9 cellular contexts compared by ENCODE assay signal in genomic region chr3:47017504-47018268, GRCh38. TPM values are rescaled to one million over a fixed set of nuclear protein-coding genes. Genes with fewer than 3 reads are reported as not detected.
DNase-seq lines count a peak whose midpoint lies in the region; ATAC-seq and TF ChIP-seq lines count a peak whose summit lies in the region.
"Had no signal": no experiment of that assay in that cellular context is flagged by ENCODE, and none has a peak within 500 bp of the region (broad histone marks: within the 10 kb centered on the region; RNA-seq: fewer than 3 reads in every experiment).

No MANE protein-coding gene starts in this region.

- intact Hi-C loops in CD14-positive monocyte (cut with micrococcal nuclease), result no loop called here
- intact Hi-C loops in activated B cell treated with CpG ODN at 0.5 μM for 24 hours (cut with micrococcal nuclease), result loop anchor here (1.0 to 10.0 kb wide), 2 partner anchors 8 to 307 kb away; no protein-coding TSS in a partner anchor
- intact Hi-C loops in lower lobe of right lung (cut with DNase I), result no loop called here
- intact Hi-C loops in thyroid gland (cut with DNase I), result no loop called here

- H3K14ac ChIP-seq in H9 (ENCODE audit: insufficient read depth, low read length), result no peak overlapping the region

- no peak overlapping the region for H2BK20ac ChIP-seq in H9 (ENCODE audit: low read depth, low read length, poor library complexity, severe bottlenecking)

- no peak overlapping the region for H3K18ac ChIP-seq in H9 (ENCODE audit: insufficient read length, low read depth, low read length)

- no peaks in the 10 kb centered on the region for H3K27me3 Mint-ChIP-seq in CD14-positive monocyte (ENCODE audit: low read depth in 3 of 3)
- H3K27me3 Mint-ChIP-seq in H9 (ENCODE audit: low read depth), result no peaks in the 10 kb centered on the region
- no peaks in the 10 kb centered on the region for H3K27me3 Mint-ChIP-seq in activated B cell treated with CpG ODN at 0.5 μM for 24 hours

- H3K23me2 ChIP-seq in H9 (ENCODE audit: insufficient read length, low read depth, low read length, poor library complexity, severe bottlenecking), result no peaks in the 10 kb centered on the region

- no CpG with 5 or more reads among the region's 6 CpGs for WGBS in H9 (ENCODE audit: extremely low coverage, insufficient read length, low lambda C conversion rate)
- 90 to 91% methylated on average over 6 of the region's 6 CpGs for WGBS in thyroid gland, 2 donors

- H3K23ac ChIP-seq in H9 (ENCODE audit: insufficient read length, low read depth, low read length), result no peak overlapping the region

- H3K79me2 ChIP-seq in H9 (ENCODE audit: insufficient read depth, low read length), result no peaks in the 10 kb centered on the region

- H3K4me1 ChIP-seq in H9 (ENCODE audit: insufficient read depth, low read length), result no peaks in the 10 kb centered on the region
- H3K4me1 ChIP-seq in lower lobe of right lung, result peaks cover 41% of the 10 kb centered on the region
- peaks cover 22 to 36% of the 10 kb centered on the region in 2 donors for H3K4me1 ChIP-seq in thyroid gland

- H3K56ac ChIP-seq in H9 (ENCODE audit: insufficient read length, low read depth, low read length), result no peak overlapping the region

- H3K9me3 ChIP-seq in H9 (ENCODE audit: control insufficient read depth, low read depth, low read length), result no peaks in the 10 kb centered on the region
- no peaks in the 10 kb centered on the region for H3K9me3 ChIP-seq in lower lobe of right lung
- no peaks in the 10 kb centered on the region for H3K9me3 ChIP-seq in thyroid gland
- H3K9me3 ChIP-seq: body of pancreas had no signal

- peak overlapping the region; percentile 3 to 87 (median 57) for H3K27ac Mint-ChIP-seq in CD14-positive monocyte
- H3K27ac Mint-ChIP-seq in H9, result no peak overlapping the region
- peak overlapping the region; percentile 78 for H3K27ac Mint-ChIP-seq in activated B cell treated with CpG ODN at 0.5 μM for 24 hours

- TF ChIP-seq CTCF in CD14-positive monocyte (IDR thresholded peaks at IDR 0.05), result no peak
- TF ChIP-seq CTCF in H9 (conservative IDR thresholded peaks at IDR 0.05), result no peak
- no peak for TF ChIP-seq CTCF in activated B cell treated with CpG ODN at 0.5 μM for 24 hours (IDR thresholded peaks at IDR 0.05)
- TF ChIP-seq CTCF in lower lobe of right lung (IDR thresholded peaks at IDR 0.05), result no peak
- TF ChIP-seq CTCF in thyroid gland (IDR thresholded peaks at IDR 0.05), result no peak

- H3K9me3 Mint-ChIP-seq in CD14-positive monocyte (no peaks in the 10 kb centered on the region), H9 (no peaks in the 10 kb centered on the region), activated B cell treated with CpG ODN at 0.5 μM for 24 hours (no peaks in the 10 kb centered on the region)

- no peak overlapping the region for H2AFZ ChIP-seq in H9 (ENCODE audit: low read length)

- no peak overlapping the region for H3K27ac ChIP-seq in H9 (ENCODE audit: insufficient read length, low read depth, low read length)
- peak overlapping the region; percentile 32 for H3K27ac ChIP-seq in lower lobe of right lung
- H3K27ac ChIP-seq in thyroid gland, result peak overlapping the region in 1 of 3 donors; percentile 20

- no peak overlapping the region for H2AK5ac ChIP-seq in H9 (ENCODE audit: insufficient read length, low read length)

- H3K79me1 ChIP-seq in H9 (ENCODE audit: insufficient read depth, low read depth, low read length, poor library complexity, severe bottlenecking), result no peaks in the 10 kb centered on the region

- CTCF ChIA-PET in activated B cell treated with CpG ODN at 0.5 μM for 24 hours (lab: Charles Lee), result no interaction called here

- H4K8ac ChIP-seq in H9 (replicated peaks; ENCODE audit: insufficient read length, low read depth, low read length), result no peak overlapping the region

- H3K36me3 ChIP-seq in lower lobe of right lung, result peaks cover 60% of the 10 kb centered on the region
- H3K36me3 ChIP-seq in thyroid gland, result peaks cover 4 to 8% of the 10 kb centered on the region in 2 donors

- H3K4me3 ChIP-seq in lower lobe of right lung, result no peak overlapping the region
- H3K4me3 ChIP-seq in thyroid gland (replicated peaks in 1 of 3), result no peak overlapping the region
- H3K4me3 ChIP-seq: body of pancreas had no signal

- peaks cover 21% of the 10 kb centered on the region for H3K4me1 Mint-ChIP-seq in CD14-positive monocyte
- H3K4me1 Mint-ChIP-seq in H9, result peaks cover 15 to 20% of the 10 kb centered on the region in 2 experiments
- H3K4me1 Mint-ChIP-seq in activated B cell treated with CpG ODN at 0.5 μM for 24 hours, result peaks cover 39% of the 10 kb centered on the region

- TF ChIP-seq POLR2A in thyroid gland (IDR thresholded peaks at IDR 0.05), result no peak

- H3K4me2 ChIP-seq in H9 (ENCODE audit: insufficient read depth, insufficient read length, low read length), result no peak overlapping the region

- H4K91ac ChIP-seq in H9 (ENCODE audit: insufficient read length, low read depth, low read length), result no peak overlapping the region

- H2BK12ac ChIP-seq in H9 (ENCODE audit: insufficient read length, low read depth, low read length), result no peak overlapping the region

- no peak overlapping the region for H4K5ac ChIP-seq in H9 (ENCODE audit: insufficient read length, low read depth, low read length)

- POLR2A ChIA-PET in activated B cell treated with CpG ODN at 0.5 μM for 24 hours (lab: Charles Lee), result interaction anchor here (0.7 to 1.5 kb wide), 5 partner anchors 11 to 109 kb away, joined by 3 to 14 read pairs (median 4); partner anchors contain the start of genes CCDC12 and NBEAL2

- DNase-seq in CD14-positive monocyte (ENCODE audit: low spot score), result no peak
- peak; percentile 29 for DNase-seq in H9
- DNase-seq in activated B cell treated with CpG ODN at 0.5 μM for 24 hours, result no peak
- DNase-seq in lower lobe of right lung, result no peak
- DNase-seq in GDM1 (lab: John Stamatoyannopoulos, UW), result no peak
- no peak for DNase-seq in thyroid gland
- DNase-seq: body of pancreas had no signal

- no peak overlapping the region for H2BK120ac ChIP-seq in H9 (ENCODE audit: low read depth, low read length, poor library complexity, severe bottlenecking)

- peaks cover under 1% of the 10 kb centered on the region for H4K20me1 ChIP-seq in H9 (ENCODE audit: control insufficient read depth, insufficient read depth, insufficient read length)

- H3K27me3 ChIP-seq in H9 (ENCODE audit: insufficient read depth, low read length) (no peaks in the 10 kb centered on the region), lower lobe of right lung (ENCODE audit: low read depth) (no peaks in the 10 kb centered on the region), thyroid gland (no peaks in the 10 kb centered on the region)
- H3K27me3 ChIP-seq: body of pancreas had no signal

- H3K4ac ChIP-seq in H9 (ENCODE audit: low read depth, low read length), result no peak overlapping the region

- H3K36me3 Mint-ChIP-seq in CD14-positive monocyte, result peaks cover 58 to 77% of the 10 kb centered on the region in 2 donors
- H3K36me3 Mint-ChIP-seq in H9 (ENCODE audit: insufficient read depth in 1 of 3, low read depth in 3 of 3), result peaks cover 5 to 40% (median 37%) of the 10 kb centered on the region in 3 experiments; a peak in 6 of 7 replicates
- H3K36me3 Mint-ChIP-seq in activated B cell treated with CpG ODN at 0.5 μM for 24 hours (ENCODE audit: low read depth), result peaks cover 67% of the 10 kb centered on the region

- no peak overlapping the region for H3T11ph ChIP-seq in H9 (ENCODE audit: low read length)

- no peak overlapping the region for H3K9ac ChIP-seq in H9 (ENCODE audit: extremely low read depth, insufficient read length, low read length)

- no peak overlapping the region for H2BK5ac ChIP-seq in H9 (ENCODE audit: insufficient read length, low read length)

- H3K4me3 Mint-ChIP-seq in CD14-positive monocyte (no peak overlapping the region), H9 (no peak overlapping the region), activated B cell treated with CpG ODN at 0.5 μM for 24 hours (peak overlapping the region; percentile 42)

- no peak for ATAC-seq in activated B cell treated with CpG ODN at 0.5 μM for 24 hours (ENCODE audit: low read depth)
- peak; percentile 73 to 78 for ATAC-seq in lower lobe of right lung
- ATAC-seq in GM21786 (IDR thresholded peaks at IDR 0.05; ENCODE audit: unreplicated experiment), result no peak
- no peak for ATAC-seq in GM21515 (IDR thresholded peaks at IDR 0.05; ENCODE audit: unreplicated experiment)
- ATAC-seq: body of pancreas had no signal

- no peak overlapping the region for H2BK15ac ChIP-seq in H9 (ENCODE audit: low read depth, low read length)

RNA-seq across cellular contexts. Expression of gene NBEAL2, which starts 38.2 kb away (rescaled TPM):
- 10 to 100 TPM; 10.4 to 17.3 TPM for polyA plus RNA-seq in CD14-positive monocyte
- total RNA-seq in H9 (2021) (50.4 and 52.1 TPM in 2 replicates), activated B cell treated with CpG ODN at 0.5 μM for 24 hours (79.8 and 98.6 TPM in 2 replicates), lower lobe of right lung (97.0 TPM), thyroid gland (10 to 100 TPM; 19.4 to 38.6 (median 27.5) TPM)

RNA-seq across cellular contexts. Expression of gene CCDC12, which starts 41.1 kb away (rescaled TPM):
- 10 to 100 TPM; 50.1 to 55.8 TPM for polyA plus RNA-seq in CD14-positive monocyte
- total RNA-seq in H9 (2021) (49.1 and 54.0 TPM in 2 replicates), activated B cell treated with CpG ODN at 0.5 μM for 24 hours (93.8 and 98.4 TPM in 2 replicates), lower lobe of right lung (42.9 TPM), thyroid gland (10 to 100 TPM; 43.2 to 60.6 (median 51.8) TPM)

Comparison
In these comparisons a context has a peak if more than half of its experiments do, and no peak if none do; other contexts are left out.
1. H3K27ac Mint-ChIP-seq: peak in CD14-positive monocyte (7 of 7) and activated B cell treated with CpG ODN at 0.5 μM for 24 hours (single experiment); none in H9 (0 of 3).
2. ATAC-seq: peak in lower lobe of right lung (2 of 2); none in activated B cell treated with CpG ODN at 0.5 μM for 24 hours (single experiment), GM21786 (single experiment) and GM21515 (single experiment).